Comparison of ENCODE assay signal across 1 cellular context in the genomic region with DNA sequence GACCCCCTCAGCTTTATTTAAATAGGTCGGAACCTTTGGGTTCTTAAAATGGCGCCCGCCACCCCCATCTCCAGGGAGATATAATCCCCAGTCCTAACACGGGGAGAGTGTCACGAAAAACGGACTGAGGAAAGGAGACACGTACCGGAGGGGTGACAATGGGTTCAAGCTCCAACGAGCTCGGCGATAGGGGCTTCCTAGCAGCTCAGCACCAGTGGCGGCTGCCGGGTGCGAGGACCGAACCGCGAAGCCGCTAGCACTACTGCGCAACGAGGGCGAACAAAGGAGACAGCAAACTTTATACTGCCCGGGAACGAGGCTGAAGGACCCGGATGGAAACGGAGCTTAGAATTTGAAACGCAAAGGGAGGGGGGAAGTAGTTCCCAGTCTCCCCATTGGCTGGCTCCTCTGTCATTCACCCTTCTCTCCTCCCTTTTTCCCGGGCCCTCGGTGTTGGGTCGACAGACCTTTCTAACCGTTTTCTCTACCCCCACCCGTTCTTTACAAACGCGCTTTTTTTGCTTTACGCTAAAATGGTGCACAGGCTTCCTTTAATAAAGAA.
A peak's percentile ranks its signal among the peaks of the same experiment; 100 is the strongest.
TF ChIP-seq lines count a peak whose summit lies in the region.

A gene (minus strand): TSS at position 274 of the 562 bp plus-strand sequence. CDS start 1,298 bp downstream, outside the sequence.

TF ChIP-seq in K562, 482 proteins besides CTCF, POLR2A, EP300 and RAD21 (continued from another document and continues in another):
- TF ChIP-seq, protein P1, sequence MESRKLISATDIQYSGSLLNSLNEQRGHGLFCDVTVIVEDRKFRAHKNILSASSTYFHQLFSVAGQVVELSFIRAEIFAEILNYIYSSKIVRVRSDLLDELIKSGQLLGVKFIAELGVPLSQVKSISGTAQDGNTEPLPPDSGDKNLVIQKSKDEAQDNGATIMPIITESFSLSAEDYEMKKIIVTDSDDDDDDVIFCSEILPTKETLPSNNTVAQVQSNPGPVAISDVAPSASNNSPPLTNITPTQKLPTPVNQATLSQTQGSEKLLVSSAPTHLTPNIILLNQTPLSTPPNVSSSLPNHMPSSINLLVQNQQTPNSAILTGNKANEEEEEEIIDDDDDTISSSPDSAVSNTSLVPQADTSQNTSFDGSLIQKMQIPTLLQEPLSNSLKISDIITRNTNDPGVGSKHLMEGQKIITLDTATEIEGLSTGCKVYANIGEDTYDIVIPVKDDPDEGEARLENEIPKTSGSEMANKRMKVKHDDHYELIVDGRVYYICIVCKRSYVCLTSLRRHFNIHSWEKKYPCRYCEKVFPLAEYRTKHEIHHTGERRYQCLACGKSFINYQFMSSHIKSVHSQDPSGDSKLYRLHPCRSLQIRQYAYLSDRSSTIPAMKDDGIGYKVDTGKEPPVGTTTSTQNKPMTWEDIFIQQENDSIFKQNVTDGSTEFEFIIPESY (CRISPR knock-in tag; IDR thresholded peaks at IDR 0.05) = no peak
- peak; percentile 44; the same call in 1 of the 2 replicates for TF ChIP-seq SOX6 (IDR thresholded peaks at IDR 0.05)
- no peak for TF ChIP-seq TGIF2 (CRISPR knock-in tag; IDR thresholded peaks at IDR 0.05)
- no peak for TF ChIP-seq SRSF7 (optimal IDR thresholded peaks at IDR 0.05; ENCODE audit: low read depth, low read length)
- TF ChIP-seq, protein P2, sequence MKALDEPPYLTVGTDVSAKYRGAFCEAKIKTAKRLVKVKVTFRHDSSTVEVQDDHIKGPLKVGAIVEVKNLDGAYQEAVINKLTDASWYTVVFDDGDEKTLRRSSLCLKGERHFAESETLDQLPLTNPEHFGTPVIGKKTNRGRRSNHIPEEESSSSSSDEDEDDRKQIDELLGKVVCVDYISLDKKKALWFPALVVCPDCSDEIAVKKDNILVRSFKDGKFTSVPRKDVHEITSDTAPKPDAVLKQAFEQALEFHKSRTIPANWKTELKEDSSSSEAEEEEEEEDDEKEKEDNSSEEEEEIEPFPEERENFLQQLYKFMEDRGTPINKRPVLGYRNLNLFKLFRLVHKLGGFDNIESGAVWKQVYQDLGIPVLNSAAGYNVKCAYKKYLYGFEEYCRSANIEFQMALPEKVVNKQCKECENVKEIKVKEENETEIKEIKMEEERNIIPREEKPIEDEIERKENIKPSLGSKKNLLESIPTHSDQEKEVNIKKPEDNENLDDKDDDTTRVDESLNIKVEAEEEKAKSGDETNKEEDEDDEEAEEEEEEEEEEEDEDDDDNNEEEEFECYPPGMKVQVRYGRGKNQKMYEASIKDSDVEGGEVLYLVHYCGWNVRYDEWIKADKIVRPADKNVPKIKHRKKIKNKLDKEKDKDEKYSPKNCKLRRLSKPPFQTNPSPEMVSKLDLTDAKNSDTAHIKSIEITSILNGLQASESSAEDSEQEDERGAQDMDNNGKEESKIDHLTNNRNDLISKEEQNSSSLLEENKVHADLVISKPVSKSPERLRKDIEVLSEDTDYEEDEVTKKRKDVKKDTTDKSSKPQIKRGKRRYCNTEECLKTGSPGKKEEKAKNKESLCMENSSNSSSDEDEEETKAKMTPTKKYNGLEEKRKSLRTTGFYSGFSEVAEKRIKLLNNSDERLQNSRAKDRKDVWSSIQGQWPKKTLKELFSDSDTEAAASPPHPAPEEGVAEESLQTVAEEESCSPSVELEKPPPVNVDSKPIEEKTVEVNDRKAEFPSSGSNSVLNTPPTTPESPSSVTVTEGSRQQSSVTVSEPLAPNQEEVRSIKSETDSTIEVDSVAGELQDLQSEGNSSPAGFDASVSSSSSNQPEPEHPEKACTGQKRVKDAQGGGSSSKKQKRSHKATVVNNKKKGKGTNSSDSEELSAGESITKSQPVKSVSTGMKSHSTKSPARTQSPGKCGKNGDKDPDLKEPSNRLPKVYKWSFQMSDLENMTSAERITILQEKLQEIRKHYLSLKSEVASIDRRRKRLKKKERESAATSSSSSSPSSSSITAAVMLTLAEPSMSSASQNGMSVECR (CRISPR knock-in tag; IDR thresholded peaks at IDR 0.05) = no peak
- TF ChIP-seq ZNF224 (CRISPR knock-in tag; IDR thresholded peaks at IDR 0.05) = no peak
- TF ChIP-seq SMARCC2 (IDR thresholded peaks at IDR 0.05; ENCODE audit: low read depth) = no peak
- TF ChIP-seq C11orf30 (IDR thresholded peaks at IDR 0.05; ENCODE audit: low read depth) = no peak
- TF ChIP-seq ARHGAP35 (IDR thresholded peaks at IDR 0.05; ENCODE audit: partially characterized antibody) = no peak
- TF ChIP-seq KDM5B (IDR thresholded peaks at IDR 0.05; ENCODE audit: insufficient replicate concordance, low read depth, low read length) = peak; percentile 99
- TF ChIP-seq TCF7 (IDR thresholded peaks at IDR 0.05; ENCODE audit: borderline replicate concordance) = no peak
- TF ChIP-seq NBN (IDR thresholded peaks at IDR 0.05; ENCODE audit: low read depth) = no peak
- TF ChIP-seq, protein P3, sequence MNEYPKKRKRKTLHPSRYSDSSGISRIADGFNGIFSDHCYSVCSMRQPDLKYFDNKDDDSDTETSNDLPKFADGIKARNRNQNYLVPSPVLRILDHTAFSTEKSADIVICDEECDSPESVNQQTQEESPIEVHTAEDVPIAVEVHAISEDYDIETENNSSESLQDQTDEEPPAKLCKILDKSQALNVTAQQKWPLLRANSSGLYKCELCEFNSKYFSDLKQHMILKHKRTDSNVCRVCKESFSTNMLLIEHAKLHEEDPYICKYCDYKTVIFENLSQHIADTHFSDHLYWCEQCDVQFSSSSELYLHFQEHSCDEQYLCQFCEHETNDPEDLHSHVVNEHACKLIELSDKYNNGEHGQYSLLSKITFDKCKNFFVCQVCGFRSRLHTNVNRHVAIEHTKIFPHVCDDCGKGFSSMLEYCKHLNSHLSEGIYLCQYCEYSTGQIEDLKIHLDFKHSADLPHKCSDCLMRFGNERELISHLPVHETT (CRISPR knock-in tag; conservative IDR thresholded peaks at IDR 0.05 in 1 of 2, IDR thresholded peaks at IDR 0.05 in 1 of 2) = 0 out of 4 replicates have a peak, but pooled peaks of 1 of the 2 experiments have one; percentile 20
- no peak for TF ChIP-seq TBL1XR1 (IDR thresholded peaks at IDR 0.05; ENCODE audit: low read length in 2 of 2)
- TF ChIP-seq, protein P4, sequence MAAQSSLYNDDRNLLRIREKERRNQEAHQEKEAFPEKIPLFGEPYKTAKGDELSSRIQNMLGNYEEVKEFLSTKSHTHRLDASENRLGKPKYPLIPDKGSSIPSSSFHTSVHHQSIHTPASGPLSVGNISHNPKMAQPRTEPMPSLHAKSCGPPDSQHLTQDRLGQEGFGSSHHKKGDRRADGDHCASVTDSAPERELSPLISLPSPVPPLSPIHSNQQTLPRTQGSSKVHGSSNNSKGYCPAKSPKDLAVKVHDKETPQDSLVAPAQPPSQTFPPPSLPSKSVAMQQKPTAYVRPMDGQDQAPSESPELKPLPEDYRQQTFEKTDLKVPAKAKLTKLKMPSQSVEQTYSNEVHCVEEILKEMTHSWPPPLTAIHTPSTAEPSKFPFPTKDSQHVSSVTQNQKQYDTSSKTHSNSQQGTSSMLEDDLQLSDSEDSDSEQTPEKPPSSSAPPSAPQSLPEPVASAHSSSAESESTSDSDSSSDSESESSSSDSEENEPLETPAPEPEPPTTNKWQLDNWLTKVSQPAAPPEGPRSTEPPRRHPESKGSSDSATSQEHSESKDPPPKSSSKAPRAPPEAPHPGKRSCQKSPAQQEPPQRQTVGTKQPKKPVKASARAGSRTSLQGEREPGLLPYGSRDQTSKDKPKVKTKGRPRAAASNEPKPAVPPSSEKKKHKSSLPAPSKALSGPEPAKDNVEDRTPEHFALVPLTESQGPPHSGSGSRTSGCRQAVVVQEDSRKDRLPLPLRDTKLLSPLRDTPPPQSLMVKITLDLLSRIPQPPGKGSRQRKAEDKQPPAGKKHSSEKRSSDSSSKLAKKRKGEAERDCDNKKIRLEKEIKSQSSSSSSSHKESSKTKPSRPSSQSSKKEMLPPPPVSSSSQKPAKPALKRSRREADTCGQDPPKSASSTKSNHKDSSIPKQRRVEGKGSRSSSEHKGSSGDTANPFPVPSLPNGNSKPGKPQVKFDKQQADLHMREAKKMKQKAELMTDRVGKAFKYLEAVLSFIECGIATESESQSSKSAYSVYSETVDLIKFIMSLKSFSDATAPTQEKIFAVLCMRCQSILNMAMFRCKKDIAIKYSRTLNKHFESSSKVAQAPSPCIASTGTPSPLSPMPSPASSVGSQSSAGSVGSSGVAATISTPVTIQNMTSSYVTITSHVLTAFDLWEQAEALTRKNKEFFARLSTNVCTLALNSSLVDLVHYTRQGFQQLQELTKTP (IDR thresholded peaks at IDR 0.05; ENCODE audit: low read depth in 1 of 2, partially characterized antibody in 2 of 2) = peak; percentile 55 to 84
- TF ChIP-seq HDAC6 (IDR thresholded peaks at IDR 0.05; ENCODE audit: low read depth, low read length) = no peak
- TF ChIP-seq, protein P5, sequence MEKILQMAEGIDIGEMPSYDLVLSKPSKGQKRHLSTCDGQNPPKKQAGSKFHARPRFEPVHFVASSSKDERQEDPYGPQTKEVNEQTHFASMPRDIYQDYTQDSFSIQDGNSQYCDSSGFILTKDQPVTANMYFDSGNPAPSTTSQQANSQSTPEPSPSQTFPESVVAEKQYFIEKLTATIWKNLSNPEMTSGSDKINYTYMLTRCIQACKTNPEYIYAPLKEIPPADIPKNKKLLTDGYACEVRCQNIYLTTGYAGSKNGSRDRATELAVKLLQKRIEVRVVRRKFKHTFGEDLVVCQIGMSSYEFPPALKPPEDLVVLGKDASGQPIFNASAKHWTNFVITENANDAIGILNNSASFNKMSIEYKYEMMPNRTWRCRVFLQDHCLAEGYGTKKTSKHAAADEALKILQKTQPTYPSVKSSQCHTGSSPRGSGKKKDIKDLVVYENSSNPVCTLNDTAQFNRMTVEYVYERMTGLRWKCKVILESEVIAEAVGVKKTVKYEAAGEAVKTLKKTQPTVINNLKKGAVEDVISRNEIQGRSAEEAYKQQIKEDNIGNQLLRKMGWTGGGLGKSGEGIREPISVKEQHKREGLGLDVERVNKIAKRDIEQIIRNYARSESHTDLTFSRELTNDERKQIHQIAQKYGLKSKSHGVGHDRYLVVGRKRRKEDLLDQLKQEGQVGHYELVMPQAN (IDR thresholded peaks at IDR 0.05; ENCODE audit: borderline replicate concordance) = peak; percentile 55; the same call in 1 of the 2 replicates
- no peak for TF ChIP-seq ZFP1 (CRISPR knock-in tag; IDR thresholded peaks at IDR 0.05)
- TF ChIP-seq, protein P6, sequence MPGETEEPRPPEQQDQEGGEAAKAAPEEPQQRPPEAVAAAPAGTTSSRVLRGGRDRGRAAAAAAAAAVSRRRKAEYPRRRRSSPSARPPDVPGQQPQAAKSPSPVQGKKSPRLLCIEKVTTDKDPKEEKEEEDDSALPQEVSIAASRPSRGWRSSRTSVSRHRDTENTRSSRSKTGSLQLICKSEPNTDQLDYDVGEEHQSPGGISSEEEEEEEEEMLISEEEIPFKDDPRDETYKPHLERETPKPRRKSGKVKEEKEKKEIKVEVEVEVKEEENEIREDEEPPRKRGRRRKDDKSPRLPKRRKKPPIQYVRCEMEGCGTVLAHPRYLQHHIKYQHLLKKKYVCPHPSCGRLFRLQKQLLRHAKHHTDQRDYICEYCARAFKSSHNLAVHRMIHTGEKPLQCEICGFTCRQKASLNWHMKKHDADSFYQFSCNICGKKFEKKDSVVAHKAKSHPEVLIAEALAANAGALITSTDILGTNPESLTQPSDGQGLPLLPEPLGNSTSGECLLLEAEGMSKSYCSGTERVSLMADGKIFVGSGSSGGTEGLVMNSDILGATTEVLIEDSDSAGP (CRISPR knock-in tag; IDR thresholded peaks at IDR 0.05) = no peak
- TF ChIP-seq FOXM1 (IDR thresholded peaks at IDR 0.05; ENCODE audit: low read depth) = peak; percentile 86
- no peak for TF ChIP-seq FOXM1 (CRISPR knock-in tag; IDR thresholded peaks at IDR 0.05; ENCODE audit: low read depth)
- TF ChIP-seq OTX1 (CRISPR knock-in tag; IDR thresholded peaks at IDR 0.05) = 0 out of 2 replicates have a peak, but pooled peaks have one; percentile 9
- TF ChIP-seq RBBP5 (IDR thresholded peaks at IDR 0.05; ENCODE audit: borderline replicate concordance, insufficient read depth, low read length, poor library complexity, severe bottlenecking) = peak; percentile 51
- TF ChIP-seq ZNF347 (CRISPR knock-in tag; IDR thresholded peaks at IDR 0.05; ENCODE audit: low read depth) = no peak
- no peak for TF ChIP-seq NR2F6 (CRISPR knock-in tag; IDR thresholded peaks at IDR 0.05)
- TF ChIP-seq, protein P7, sequence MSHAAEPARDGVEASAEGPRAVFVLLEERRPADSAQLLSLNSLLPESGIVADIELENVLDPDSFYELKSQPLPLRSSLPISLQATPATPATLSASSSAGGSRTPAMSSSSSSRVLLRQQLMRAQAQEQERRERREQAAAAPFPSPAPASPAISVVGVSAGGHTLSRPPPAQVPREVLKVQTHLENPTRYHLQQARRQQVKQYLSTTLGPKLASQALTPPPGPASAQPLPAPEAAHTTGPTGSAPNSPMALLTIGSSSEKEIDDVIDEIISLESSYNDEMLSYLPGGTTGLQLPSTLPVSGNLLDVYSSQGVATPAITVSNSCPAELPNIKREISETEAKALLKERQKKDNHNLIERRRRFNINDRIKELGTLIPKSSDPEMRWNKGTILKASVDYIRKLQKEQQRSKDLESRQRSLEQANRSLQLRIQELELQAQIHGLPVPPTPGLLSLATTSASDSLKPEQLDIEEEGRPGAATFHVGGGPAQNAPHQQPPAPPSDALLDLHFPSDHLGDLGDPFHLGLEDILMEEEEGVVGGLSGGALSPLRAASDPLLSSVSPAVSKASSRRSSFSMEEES (CRISPR knock-in tag; IDR thresholded peaks at IDR 0.05) = no peak
- no peak for TF ChIP-seq FOXJ2 (tag; IDR thresholded peaks at IDR 0.05)
- TF ChIP-seq CXXC5 (CRISPR knock-in tag; IDR thresholded peaks at IDR 0.05) = peak; percentile 71
- TF ChIP-seq KLF1 (tag; IDR thresholded peaks at IDR 0.05) = no peak
- no peak for TF ChIP-seq SNRNP70 (optimal IDR thresholded peaks at IDR 0.05; ENCODE audit: low read depth, low read length)
- TF ChIP-seq TAF7 (tag; IDR thresholded peaks at IDR 0.05) = peak; percentile 88
- TF ChIP-seq, protein P8, sequence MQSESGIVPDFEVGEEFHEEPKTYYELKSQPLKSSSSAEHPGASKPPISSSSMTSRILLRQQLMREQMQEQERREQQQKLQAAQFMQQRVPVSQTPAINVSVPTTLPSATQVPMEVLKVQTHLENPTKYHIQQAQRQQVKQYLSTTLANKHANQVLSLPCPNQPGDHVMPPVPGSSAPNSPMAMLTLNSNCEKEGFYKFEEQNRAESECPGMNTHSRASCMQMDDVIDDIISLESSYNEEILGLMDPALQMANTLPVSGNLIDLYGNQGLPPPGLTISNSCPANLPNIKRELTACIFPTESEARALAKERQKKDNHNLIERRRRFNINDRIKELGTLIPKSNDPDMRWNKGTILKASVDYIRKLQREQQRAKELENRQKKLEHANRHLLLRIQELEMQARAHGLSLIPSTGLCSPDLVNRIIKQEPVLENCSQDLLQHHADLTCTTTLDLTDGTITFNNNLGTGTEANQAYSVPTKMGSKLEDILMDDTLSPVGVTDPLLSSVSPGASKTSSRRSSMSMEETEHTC (IDR thresholded peaks at IDR 0.05) = 0 out of 2 replicates have a peak, but pooled peaks have one; percentile 11
- TF ChIP-seq MYBL2 (IDR thresholded peaks at IDR 0.05; ENCODE audit: low read depth) = peak; percentile 93
- no peak for TF ChIP-seq MYBL2 (CRISPR knock-in tag; IDR thresholded peaks at IDR 0.05; ENCODE audit: borderline replicate concordance)
- TF ChIP-seq, protein P9, sequence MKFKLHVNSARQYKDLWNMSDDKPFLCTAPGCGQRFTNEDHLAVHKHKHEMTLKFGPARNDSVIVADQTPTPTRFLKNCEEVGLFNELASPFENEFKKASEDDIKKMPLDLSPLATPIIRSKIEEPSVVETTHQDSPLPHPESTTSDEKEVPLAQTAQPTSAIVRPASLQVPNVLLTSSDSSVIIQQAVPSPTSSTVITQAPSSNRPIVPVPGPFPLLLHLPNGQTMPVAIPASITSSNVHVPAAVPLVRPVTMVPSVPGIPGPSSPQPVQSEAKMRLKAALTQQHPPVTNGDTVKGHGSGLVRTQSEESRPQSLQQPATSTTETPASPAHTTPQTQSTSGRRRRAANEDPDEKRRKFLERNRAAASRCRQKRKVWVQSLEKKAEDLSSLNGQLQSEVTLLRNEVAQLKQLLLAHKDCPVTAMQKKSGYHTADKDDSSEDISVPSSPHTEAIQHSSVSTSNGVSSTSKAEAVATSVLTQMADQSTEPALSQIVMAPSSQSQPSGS (CRISPR knock-in tag; IDR thresholded peaks at IDR 0.05) = no peak
- TF ChIP-seq EWSR1 (IDR thresholded peaks at IDR 0.05; ENCODE audit: borderline replicate concordance, low read depth, partially characterized antibody) = no peak
- no peak for TF ChIP-seq TAL1 (IDR thresholded peaks at IDR 0.05)
- peak; percentile 89 for TF ChIP-seq TAF9B (IDR thresholded peaks at IDR 0.05; ENCODE audit: partially characterized antibody)
